ENCODE assay signal across 1 cellular context in genomic region chr7:105664816-105665525, GRCh38.
TF ChIP-seq lines count a peak whose summit lies in the region.

No MANE protein-coding gene starts in this region.

TF ChIP-seq in HepG2, 621 proteins besides CTCF, POLR2A, EP300 and RAD21 (continued from another document and continues in another):
- TF ChIP-seq AFF4 (CRISPR knock-in tag; IDR thresholded peaks at IDR 0.05) = no peak
- TF ChIP-seq ZNF800 (CRISPR knock-in tag; IDR thresholded peaks at IDR 0.05) = no peak
- no peak for TF ChIP-seq SMAD3 (CRISPR knock-in tag; IDR thresholded peaks at IDR 0.05)
- no peak for TF ChIP-seq FOXA1 (IDR thresholded peaks at IDR 0.05)
- peak; percentile 28; the same call in 1 of the 2 replicates for TF ChIP-seq FOXA1 (CRISPR knock-in tag; IDR thresholded peaks at IDR 0.05)
- no peak for TF ChIP-seq ZNF30 (CRISPR knock-in tag; IDR thresholded peaks at IDR 0.05)
- TF ChIP-seq, protein P1, sequence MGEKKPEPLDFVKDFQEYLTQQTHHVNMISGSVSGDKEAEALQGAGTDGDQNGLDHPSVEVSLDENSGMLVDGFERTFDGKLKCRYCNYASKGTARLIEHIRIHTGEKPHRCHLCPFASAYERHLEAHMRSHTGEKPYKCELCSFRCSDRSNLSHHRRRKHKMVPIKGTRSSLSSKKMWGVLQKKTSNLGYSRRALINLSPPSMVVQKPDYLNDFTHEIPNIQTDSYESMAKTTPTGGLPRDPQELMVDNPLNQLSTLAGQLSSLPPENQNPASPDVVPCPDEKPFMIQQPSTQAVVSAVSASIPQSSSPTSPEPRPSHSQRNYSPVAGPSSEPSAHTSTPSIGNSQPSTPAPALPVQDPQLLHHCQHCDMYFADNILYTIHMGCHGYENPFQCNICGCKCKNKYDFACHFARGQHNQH (CRISPR knock-in tag; IDR thresholded peaks at IDR 0.05) = no peak
- TF ChIP-seq KLF11 (CRISPR knock-in tag; IDR thresholded peaks at IDR 0.05) = no peak
- no peak for TF ChIP-seq HOXA5 (CRISPR knock-in tag; IDR thresholded peaks at IDR 0.05)
- TF ChIP-seq JUN (CRISPR knock-in tag; IDR thresholded peaks at IDR 0.05) = no peak
- no peak for TF ChIP-seq TBP (CRISPR knock-in tag; IDR thresholded peaks at IDR 0.05)
- no peak for TF ChIP-seq AGO2 (optimal IDR thresholded peaks at IDR 0.05; ENCODE audit: low read depth, low read length)
- no peak for TF ChIP-seq SP5 (CRISPR knock-in tag; IDR thresholded peaks at IDR 0.05; ENCODE audit: borderline replicate concordance, low read depth)
- no peak for TF ChIP-seq GATA4 (IDR thresholded peaks at IDR 0.05; ENCODE audit: borderline replicate concordance, low read depth)
- no peak for TF ChIP-seq KDM6A (CRISPR knock-in tag; IDR thresholded peaks at IDR 0.05; ENCODE audit: low read depth)
- TF ChIP-seq ZBTB42 (CRISPR knock-in tag; IDR thresholded peaks at IDR 0.05) = no peak
- TF ChIP-seq, protein P2, sequence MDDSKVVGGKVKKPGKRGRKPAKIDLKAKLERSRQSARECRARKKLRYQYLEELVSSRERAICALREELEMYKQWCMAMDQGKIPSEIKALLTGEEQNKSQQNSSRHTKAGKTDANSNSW (CRISPR knock-in tag; IDR thresholded peaks at IDR 0.05; ENCODE audit: borderline replicate concordance) = no peak
- TF ChIP-seq CREM (IDR thresholded peaks at IDR 0.05) = no peak
- TF ChIP-seq CREM (CRISPR knock-in tag; IDR thresholded peaks at IDR 0.05) = no peak
- TF ChIP-seq PHF21A (CRISPR knock-in tag; IDR thresholded peaks at IDR 0.05) = peak; percentile 53
- no peak for TF ChIP-seq KLF9 (CRISPR knock-in tag; IDR thresholded peaks at IDR 0.05; ENCODE audit: low read depth)
- TF ChIP-seq ZNF431 (CRISPR knock-in tag; IDR thresholded peaks at IDR 0.05; ENCODE audit: borderline replicate concordance, low read depth) = peak; percentile 46; the same call in 1 of the 2 replicates
- TF ChIP-seq NFE2 (CRISPR knock-in tag; IDR thresholded peaks at IDR 0.05) = no peak
- TF ChIP-seq, protein P3, sequence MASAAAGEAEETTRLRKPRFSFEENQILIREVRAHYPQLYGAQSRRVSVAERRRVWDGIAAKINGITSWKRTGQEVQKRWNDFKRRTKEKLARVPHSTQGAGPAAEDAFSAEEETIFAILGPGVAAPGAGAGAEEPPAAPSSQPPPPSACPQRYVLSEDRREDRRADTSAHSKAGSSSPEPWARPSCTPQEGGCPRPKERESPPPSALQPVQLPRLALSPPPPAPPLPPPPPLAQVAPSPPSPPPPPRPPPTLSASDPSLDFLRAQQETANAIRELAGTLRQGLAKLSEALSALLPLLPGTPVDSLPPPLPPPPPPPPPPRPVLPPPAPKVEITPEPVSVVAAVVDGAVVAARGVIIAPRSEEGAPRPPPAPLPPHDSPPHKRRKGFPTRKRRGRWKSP (CRISPR knock-in tag; IDR thresholded peaks at IDR 0.05) = no peak
- no peak for TF ChIP-seq PRMT3 (CRISPR knock-in tag; IDR thresholded peaks at IDR 0.05; ENCODE audit: borderline replicate concordance, low read depth)
- TF ChIP-seq ZBTB8A (CRISPR knock-in tag; IDR thresholded peaks at IDR 0.05; ENCODE audit: borderline replicate concordance, low read depth) = no peak
- no peak for TF ChIP-seq ZNF563 (CRISPR knock-in tag; IDR thresholded peaks at IDR 0.05)
- no peak for TF ChIP-seq LBX2 (CRISPR knock-in tag; IDR thresholded peaks at IDR 0.05; ENCODE audit: borderline replicate concordance)
- no peak for TF ChIP-seq ZNF577 (CRISPR knock-in tag; IDR thresholded peaks at IDR 0.05; ENCODE audit: borderline replicate concordance, low read depth)
- TF ChIP-seq, protein P4, sequence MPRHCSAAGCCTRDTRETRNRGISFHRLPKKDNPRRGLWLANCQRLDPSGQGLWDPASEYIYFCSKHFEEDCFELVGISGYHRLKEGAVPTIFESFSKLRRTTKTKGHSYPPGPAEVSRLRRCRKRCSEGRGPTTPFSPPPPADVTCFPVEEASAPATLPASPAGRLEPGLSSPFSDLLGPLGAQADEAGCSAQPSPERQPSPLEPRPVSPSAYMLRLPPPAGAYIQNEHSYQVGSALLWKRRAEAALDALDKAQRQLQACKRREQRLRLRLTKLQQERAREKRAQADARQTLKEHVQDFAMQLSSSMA (CRISPR knock-in tag; IDR thresholded peaks at IDR 0.05) = no peak
- TF ChIP-seq, protein P5, sequence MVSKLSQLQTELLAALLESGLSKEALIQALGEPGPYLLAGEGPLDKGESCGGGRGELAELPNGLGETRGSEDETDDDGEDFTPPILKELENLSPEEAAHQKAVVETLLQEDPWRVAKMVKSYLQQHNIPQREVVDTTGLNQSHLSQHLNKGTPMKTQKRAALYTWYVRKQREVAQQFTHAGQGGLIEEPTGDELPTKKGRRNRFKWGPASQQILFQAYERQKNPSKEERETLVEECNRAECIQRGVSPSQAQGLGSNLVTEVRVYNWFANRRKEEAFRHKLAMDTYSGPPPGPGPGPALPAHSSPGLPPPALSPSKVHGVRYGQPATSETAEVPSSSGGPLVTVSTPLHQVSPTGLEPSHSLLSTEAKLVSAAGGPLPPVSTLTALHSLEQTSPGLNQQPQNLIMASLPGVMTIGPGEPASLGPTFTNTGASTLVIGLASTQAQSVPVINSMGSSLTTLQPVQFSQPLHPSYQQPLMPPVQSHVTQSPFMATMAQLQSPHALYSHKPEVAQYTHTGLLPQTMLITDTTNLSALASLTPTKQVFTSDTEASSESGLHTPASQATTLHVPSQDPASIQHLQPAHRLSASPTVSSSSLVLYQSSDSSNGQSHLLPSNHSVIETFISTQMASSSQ (IDR thresholded peaks at IDR 0.05; ENCODE audit: low read depth) = no peak
- TF ChIP-seq, protein P5 (CRISPR knock-in tag; IDR thresholded peaks at IDR 0.05; ENCODE audit: borderline replicate concordance) = no peak
- TF ChIP-seq ZNF446 (CRISPR knock-in tag; IDR thresholded peaks at IDR 0.05) = no peak
- no peak for TF ChIP-seq ZNF260 (CRISPR knock-in tag; IDR thresholded peaks at IDR 0.05; ENCODE audit: borderline replicate concordance, low read depth)
- no peak for TF ChIP-seq ZNF691 (CRISPR knock-in tag; IDR thresholded peaks at IDR 0.05; ENCODE audit: borderline replicate concordance, low read depth)
- no peak for TF ChIP-seq SRSF9 (IDR thresholded peaks at IDR 0.05; ENCODE audit: borderline replicate concordance, insufficient read depth, low read depth, low read length, poor library complexity, severe bottlenecking)
- no peak for TF ChIP-seq ZNF33B (CRISPR knock-in tag; IDR thresholded peaks at IDR 0.05)
- TF ChIP-seq ZNF234 (CRISPR knock-in tag; conservative IDR thresholded peaks at IDR 0.05) = no peak
- TF ChIP-seq FOXK1 (CRISPR knock-in tag; IDR thresholded peaks at IDR 0.05; ENCODE audit: borderline replicate concordance, low read depth) = no peak
- TF ChIP-seq SATB2 (CRISPR knock-in tag; IDR thresholded peaks at IDR 0.05) = no peak
- TF ChIP-seq MNT (IDR thresholded peaks at IDR 0.05) = 0 out of 2 replicates have a peak, but pooled peaks have one; percentile 9
- TF ChIP-seq, protein P6, sequence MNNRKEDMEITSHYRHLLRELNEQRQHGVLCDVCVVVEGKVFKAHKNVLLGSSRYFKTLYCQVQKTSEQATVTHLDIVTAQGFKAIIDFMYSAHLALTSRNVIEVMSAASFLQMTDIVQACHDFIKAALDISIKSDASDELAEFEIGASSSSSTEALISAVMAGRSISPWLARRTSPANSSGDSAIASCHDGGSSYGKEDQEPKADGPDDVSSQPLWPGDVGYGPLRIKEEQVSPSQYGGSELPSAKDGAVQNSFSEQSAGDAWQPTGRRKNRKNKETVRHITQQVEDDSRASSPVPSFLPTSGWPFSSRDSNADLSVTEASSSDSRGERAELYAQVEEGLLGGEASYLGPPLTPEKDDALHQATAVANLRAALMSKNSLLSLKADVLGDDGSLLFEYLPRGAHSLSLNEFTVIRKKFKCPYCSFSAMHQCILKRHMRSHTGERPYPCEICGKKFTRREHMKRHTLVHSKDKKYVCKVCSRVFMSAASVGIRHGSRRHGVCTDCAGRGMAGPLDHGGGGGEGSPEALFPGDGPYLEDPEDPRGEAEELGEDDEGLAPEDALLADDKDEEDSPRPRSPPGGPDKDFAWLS (CRISPR knock-in tag; IDR thresholded peaks at IDR 0.05; ENCODE audit: borderline replicate concordance) = no peak
- TF ChIP-seq, protein P7, sequence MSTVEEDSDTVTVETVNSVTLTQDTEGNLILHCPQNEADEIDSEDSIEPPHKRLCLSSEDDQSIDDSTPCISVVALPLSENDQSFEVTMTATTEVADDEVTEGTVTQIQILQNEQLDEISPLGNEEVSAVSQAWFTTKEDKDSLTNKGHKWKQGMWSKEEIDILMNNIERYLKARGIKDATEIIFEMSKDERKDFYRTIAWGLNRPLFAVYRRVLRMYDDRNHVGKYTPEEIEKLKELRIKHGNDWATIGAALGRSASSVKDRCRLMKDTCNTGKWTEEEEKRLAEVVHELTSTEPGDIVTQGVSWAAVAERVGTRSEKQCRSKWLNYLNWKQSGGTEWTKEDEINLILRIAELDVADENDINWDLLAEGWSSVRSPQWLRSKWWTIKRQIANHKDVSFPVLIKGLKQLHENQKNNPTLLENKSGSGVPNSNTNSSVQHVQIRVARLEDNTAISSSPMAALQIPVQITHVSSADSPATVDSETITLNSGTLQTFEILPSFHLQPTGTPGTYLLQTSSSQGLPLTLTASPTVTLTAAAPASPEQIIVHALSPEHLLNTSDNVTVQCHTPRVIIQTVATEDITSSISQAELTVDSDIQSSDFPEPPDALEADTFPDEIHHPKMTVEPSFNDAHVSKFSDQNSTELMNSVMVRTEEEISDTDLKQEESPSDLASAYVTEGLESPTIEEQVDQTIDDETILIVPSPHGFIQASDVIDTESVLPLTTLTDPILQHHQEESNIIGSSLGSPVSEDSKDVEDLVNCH (CRISPR knock-in tag; IDR thresholded peaks at IDR 0.05) = no peak
- TF ChIP-seq ZNF468 (CRISPR knock-in tag; IDR thresholded peaks at IDR 0.05) = no peak
